10 cellular contexts compared by ENCODE assay signal in the genomic region with DNA sequence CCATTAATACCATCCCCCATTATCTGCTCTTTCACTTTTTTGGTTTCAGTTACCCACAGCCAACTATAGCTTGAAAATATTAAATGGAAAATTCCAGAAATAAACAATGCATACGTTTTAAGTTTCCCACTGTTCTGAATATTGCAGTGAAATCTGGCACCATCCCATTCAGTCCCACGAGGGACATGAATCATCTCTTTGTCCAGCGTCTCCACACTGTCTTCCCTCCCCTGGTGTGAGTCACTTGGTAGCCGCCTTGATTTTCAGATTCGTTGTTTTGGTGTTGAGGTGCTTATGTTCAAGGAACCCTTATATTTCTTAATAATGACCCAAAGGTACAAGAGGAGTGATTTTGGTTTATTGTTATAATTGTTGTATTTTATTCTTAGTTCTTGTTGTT.
DNase-seq lines count a peak whose midpoint lies in the region; TF ChIP-seq lines count a peak whose summit lies in the region.
"Had no signal": no experiment of that assay in that cellular context is flagged by ENCODE, and none has a peak within 500 bp of the region (broad histone marks: within the 10 kb centered on the region; RNA-seq: fewer than 3 reads in every experiment).

No MANE protein-coding gene starts in this region.

- peaks cover 10% of the 10 kb centered on the region for H3K9me3 Mint-ChIP-seq in osteocyte (ENCODE audit: unreplicated experiment)

- H3K36me3 Mint-ChIP-seq in osteocyte (ENCODE audit: unreplicated experiment) = peaks cover 10% of the 10 kb centered on the region

- TF ChIP-seq CTCF in fibroblast of pulmonary artery (IDR thresholded peaks at IDR 0.05; ENCODE audit: low read length, missing control alignments) = no peak
- TF ChIP-seq CTCF in osteocyte (IDR thresholded peaks at IDR 0.05) = no peak

- H3K27me3 Mint-ChIP-seq in osteocyte (ENCODE audit: unreplicated experiment) = no peaks in the 10 kb centered on the region

- H3K27ac Mint-ChIP-seq in osteocyte (ENCODE audit: unreplicated experiment) = peak overlapping the region; percentile 95

- H3K4me3 ChIP-seq in fibroblast of pulmonary artery (replicated peaks; ENCODE audit: low read depth, low read length) = no peak overlapping the region

- peaks cover 77% of the 10 kb centered on the region for H3K4me1 Mint-ChIP-seq in osteocyte (ENCODE audit: unreplicated experiment)

- DNase-seq in COLO829 (ENCODE audit: low spot score) (peak; percentile 78), RPMI7951 (ENCODE audit: low read depth) (peak; percentile 81), fibroblast of pulmonary artery (ENCODE audit: low read depth) (peak; percentile 97), osteocyte (ENCODE audit: extremely low spot score, unreplicated experiment) (no peak), MV-4-11 (lab: John Stamatoyannopoulos, UW) (no peak), activated T-cell treated with anti-CD3 and anti-CD28 coated beads for 4 hours (no peak), UCSD-AML1 (lab: John Stamatoyannopoulos, UW; ENCODE audit: unreplicated experiment) (no peak)
- no peak for DNase-seq in activated naive CD4-positive, alpha-beta T cell (lab: John Stamatoyannopoulos, UW)
- DNase-seq: activated CD4-positive, alpha-beta T cell treated with anti-CD3 and anti-CD28 coated beads, Interleukin-2, amount 50 U/mL, for 48 hours; OCI-M1 had no signal

- peak overlapping the region; percentile 51 for H3K4me3 Mint-ChIP-seq in osteocyte (ENCODE audit: unreplicated experiment)

Comparison
In these comparisons a context has a peak if more than half of its experiments do, and no peak if none do; other contexts are left out.
1. DNase-seq: peak in COLO829 (single experiment), RPMI7951 (single experiment) and fibroblast of pulmonary artery (single experiment); none in osteocyte (single experiment), MV-4-11 (single experiment), activated T-cell treated with anti-CD3 and anti-CD28 coated beads for 4 hours (single experiment), activated naive CD4-positive, alpha-beta T cell (0 of 4) and UCSD-AML1 (single experiment).